28 cellular contexts compared by ENCODE assay signal in genomic region chr19:30651691-30652090, GRCh38.
"Had no signal": no experiment of that assay in that cellular context is flagged by ENCODE, and none has a peak within 500 bp of the region (broad histone marks: within the 10 kb centered on the region; RNA-seq: fewer than 3 reads in every experiment).

No MANE protein-coding gene starts in this region.

- H3K4me1 ChIP-seq: colonic mucosa, esophagus squamous epithelium, gastroesophageal sphincter, heart right ventricle had no signal

- H3K27me3 ChIP-seq: colonic mucosa had no signal

- H3K4me1 Mint-ChIP-seq: activated B cell treated with CpG ODN at 0.5 μM for 24 hours; activated T-helper 17 cell treated with anti-CD3 and anti-CD28 coated beads, Interleukin-2, amount 50 U/mL, for 72 hours; T-helper 17 cell had no signal

- DNase-seq: activated B cell treated with CpG ODN at 0.5 μM for 24 hours; activated CD4-positive, alpha-beta T cell treated with anti-CD3 and anti-CD28 coated beads for 48 hours; activated CD4-positive, alpha-beta T cell treated with anti-CD3 and anti-CD28 coated beads, Interleukin-2, amount 50 U/mL, for 1 hour; activated CD4-positive, alpha-beta T cell treated with anti-CD3 and anti-CD28 coated beads, Interleukin-2, amount 50 U/mL, for 48 hours; activated CD8-positive, alpha-beta T cell treated with anti-CD3 and anti-CD28 coated beads for 36 hours; activated effector memory CD4-positive, alpha-beta T cell treated with Interleukin-2 at 50 U/mL for 16 hours; activated gamma-delta T cell treated with Interleukin-2 at 50 U/mL for 16 hours; activated naive CD4-positive, alpha-beta T cell treated with anti-CD3 and anti-CD28 coated beads, Interleukin-2, amount 50 U/mL, for 16 hours; activated naive CD4-positive, alpha-beta T cell treated with Interleukin-2 at 50 U/mL for 16 hours; activated T-cell treated with anti-CD3 and anti-CD28 coated beads, Interleukin-2, amount 50 U/mL, for 4 hours; amniotic stem cell; anterior cingulate cortex; caudate nucleus; cerebellar nuclear complex; colonic mucosa; effector CD8-positive, alpha-beta T cell; esophagus squamous epithelium; foreskin melanocyte; heart right ventricle; T-helper 17 cell; T1000; WERI-Rb-1 had no signal

- H3K27ac ChIP-seq: colonic mucosa, epithelial cell of prostate, esophagus squamous epithelium, gastroesophageal sphincter, heart right ventricle, WERI-Rb-1 had no signal

- H3K9me3 ChIP-seq: colonic mucosa, esophagus squamous epithelium, gastroesophageal sphincter, heart right ventricle had no signal

- H3K27ac Mint-ChIP-seq: activated B cell treated with CpG ODN at 0.5 μM for 24 hours; activated CD8-positive, alpha-beta T cell treated with anti-CD3 and anti-CD28 coated beads for 36 hours; activated naive CD8-positive, alpha-beta T cell; activated T-helper 17 cell treated with anti-CD3 and anti-CD28 coated beads, Interleukin-2, amount 50 U/mL, for 72 hours; T-helper 17 cell; T-helper 2 cell treated with Interferon-gamma antibody and Interleukin-4, amounts not matched to agents 5 μg/mL and 100 μg/mL, for 36 hours had no signal

- H3K4me3 Mint-ChIP-seq: activated B cell treated with CpG ODN at 0.5 μM for 24 hours; activated CD8-positive, alpha-beta T cell treated with anti-CD3 and anti-CD28 coated beads for 36 hours; activated naive CD8-positive, alpha-beta T cell; activated T-cell treated with anti-CD3 and anti-CD28 coated beads, Interleukin-2, amount 50 U/mL, for 4 hours; activated T-helper 17 cell treated with anti-CD3 and anti-CD28 coated beads, Interleukin-2, amount 50 U/mL, for 72 hours; T-helper 17 cell; T-helper 2 cell treated with Interferon-gamma antibody and Interleukin-4, amounts not matched to agents 5 μg/mL and 100 μg/mL, for 36 hours had no signal

- ATAC-seq: activated CD4-positive, CD25-positive, alpha-beta regulatory T cell treated with anti-CD3 and anti-CD28 coated beads, Interleukin-2, amount 50 U/mL, for 24 hours; activated CD8-positive, alpha-beta T cell treated with anti-CD3 and anti-CD28 coated beads for 36 hours; activated T-cell treated with anti-CD3 and anti-CD28 coated beads, Interleukin-2, amount 50 U/mL, for 4 hours; activated T-helper 17 cell treated with anti-CD3 and anti-CD28 coated beads, Interleukin-2, amount 50 U/mL, for 72 hours; gastroesophageal sphincter; heart right ventricle; T-helper 17 cell had no signal

- H3K36me3 Mint-ChIP-seq: activated naive CD8-positive, alpha-beta T cell had no signal

- H3K4me3 ChIP-seq: colonic mucosa, esophagus squamous epithelium, gastroesophageal sphincter, heart right ventricle had no signal

- H3K36me3 ChIP-seq: colonic mucosa, esophagus squamous epithelium, gastroesophageal sphincter, heart right ventricle, WERI-Rb-1 had no signal

- H3K9me3 Mint-ChIP-seq: activated B cell treated with CpG ODN at 0.5 μM for 24 hours; activated CD8-positive, alpha-beta T cell treated with anti-CD3 and anti-CD28 coated beads for 36 hours; activated T-cell treated with anti-CD3 and anti-CD28 coated beads, Interleukin-2, amount 50 U/mL, for 4 hours; activated T-helper 17 cell treated with anti-CD3 and anti-CD28 coated beads, Interleukin-2, amount 50 U/mL, for 72 hours; T-helper 2 cell treated with Interferon-gamma antibody and Interleukin-4, amounts not matched to agents 5 μg/mL and 100 μg/mL, for 36 hours had no signal
